27 cellular contexts compared by ENCODE assay signal in the genomic region with DNA sequence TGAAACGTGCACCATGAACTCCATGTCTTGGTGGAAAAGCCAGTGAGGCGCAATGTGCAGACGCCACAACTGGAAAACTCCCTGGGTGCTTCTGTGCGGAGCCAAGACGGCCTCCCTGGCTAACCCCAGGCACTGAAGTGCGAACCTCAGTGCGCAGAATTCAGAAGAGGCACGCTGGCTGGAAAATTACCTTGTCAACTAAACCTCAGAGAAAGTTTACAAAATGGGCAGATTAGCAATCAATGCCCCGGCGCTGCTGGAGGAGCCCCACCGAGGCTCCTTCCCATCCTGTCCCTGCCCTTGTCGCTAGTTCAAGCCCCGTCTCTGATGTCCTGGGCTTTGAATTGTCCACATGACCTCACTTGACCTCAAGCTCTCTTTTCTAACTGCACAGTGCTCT. TPM values are rescaled to one million over a fixed set of nuclear protein-coding genes. Genes with fewer than 3 reads are reported as not detected.
"Had no signal": no experiment of that assay in that cellular context is flagged by ENCODE, and none has a peak within 500 bp of the region (broad histone marks: within the 10 kb centered on the region; RNA-seq: fewer than 3 reads in every experiment).

No MANE protein-coding gene starts in this region.

- H3K27me3 Mint-ChIP-seq: type B pancreatic cell had no signal

- H3K36me3 Mint-ChIP-seq: activated naive CD4-positive, alpha-beta T cell treated with anti-CD3 and anti-CD28 coated beads, Interleukin-2, amount 50 U/mL, for 72 hours; stimulated activated effector memory CD8-positive, alpha-beta T cell treated with anti-CD3 and anti-CD28 coated beads, Interleukin-12 subunit alpha, Interleukin-12 subunit beta, amount 100 ng/mL, for 72 hours; type B pancreatic cell; WTC11 had no signal

- H3K9me3 Mint-ChIP-seq: activated CD4-positive, alpha-beta memory T cell treated with anti-CD3 and anti-CD28 coated beads, Interleukin-2, amount 10 ng/mL, durations not matched to agents 7 days and 5 days; activated CD4-positive, alpha-beta T cell treated with anti-CD3 and anti-CD28 coated beads, Interleukin-2, amount 10 ng/mL, durations not matched to agents 7 days and 5 days; activated T-helper 2 cell treated with anti-CD3 and anti-CD28 coated beads, Interferon-gamma antibody, Interleukin-2, Interleukin-4, amounts not matched to agents 10 μg/mL and 5 μg/mL and 100 μg/mL, durations not matched to agents 14 hours and 24 hours and 36 hours; neural crest cell; stimulated activated effector memory CD8-positive, alpha-beta T cell treated with anti-CD3 and anti-CD28 coated beads, Interleukin-12 subunit alpha, Interleukin-12 subunit beta, amount 100 ng/mL, for 72 hours; stimulated activated naive CD8-positive, alpha-beta T cell treated with anti-CD3 and anti-CD28 coated beads, Interleukin-15, Interleukin-2, amounts not matched to agents 100 ng/mL and 50 ng/mL, for 24 hours; type B pancreatic cell; WTC11 had no signal

- H3K4me3 ChIP-seq: ascending aorta, gastrocnemius medialis, mucosa of descending colon, prostate gland, skin epidermis, uterus had no signal

- H3K9me3 ChIP-seq: ascending aorta, gastrocnemius medialis, mucosa of descending colon, prostate gland, uterus had no signal

- H3K27ac ChIP-seq: ascending aorta, brain microvascular endothelial cell, prostate gland, uterus had no signal

- H3K36me3 ChIP-seq: ascending aorta, brain microvascular endothelial cell, gastrocnemius medialis, prostate gland, uterus had no signal

- H3K4me3 Mint-ChIP-seq: activated CD4-positive, alpha-beta memory T cell treated with anti-CD3 and anti-CD28 coated beads, Interleukin-2, amount 10 ng/mL, durations not matched to agents 7 days and 5 days; activated CD4-positive, alpha-beta T cell treated with anti-CD3 and anti-CD28 coated beads, Interleukin-2, amount 10 ng/mL, durations not matched to agents 7 days and 5 days; neural crest cell; stimulated activated effector memory CD8-positive, alpha-beta T cell treated with anti-CD3 and anti-CD28 coated beads, Interleukin-12 subunit alpha, Interleukin-12 subunit beta, amount 100 ng/mL, for 72 hours; stimulated activated naive CD8-positive, alpha-beta T cell treated with anti-CD3 and anti-CD28 coated beads, Interleukin-15, Interleukin-2, amounts not matched to agents 100 ng/mL and 50 ng/mL, for 24 hours; T-helper 17 cell; type B pancreatic cell; WTC11 had no signal

- DNase-seq: activated CD4-positive, alpha-beta memory T cell treated with anti-CD3 and anti-CD28 coated beads, Interleukin-2, amount 10 ng/mL, durations not matched to agents 7 days and 5 days; activated CD4-positive, alpha-beta T cell treated with anti-CD3 and anti-CD28 coated beads for 1 hour; activated CD4-positive, alpha-beta T cell treated with anti-CD3 and anti-CD28 coated beads, Interleukin-2, amount 10 ng/mL, durations not matched to agents 7 days and 5 days; central memory CD4-positive, alpha-beta T cell; effector CD8-positive, alpha-beta T cell; erythroblast; gastrocnemius medialis; glutamatergic neuron; left cardiac atrium; left ventricle myocardium superior; mucosa of descending colon; retina; stimulated activated CD4-positive, alpha-beta T cell treated with anti-CD3 and anti-CD28 coated beads, Interleukin-12 subunit alpha, Interleukin-12 subunit beta, amount 100 ng/mL, for 4 hours; stimulated activated CD4-positive, alpha-beta T cell treated with anti-CD3 and anti-CD28 coated beads, Interleukin-4, amount 100 ng/mL, for 1 hour; T-helper 17 cell; uterus had no signal

- H3K4me1 ChIP-seq: ascending aorta, prostate gland, uterus had no signal

- H3K27ac Mint-ChIP-seq: activated CD4-positive, alpha-beta memory T cell treated with anti-CD3 and anti-CD28 coated beads, Interleukin-2, amount 10 ng/mL, durations not matched to agents 7 days and 5 days; activated CD4-positive, alpha-beta T cell treated with anti-CD3 and anti-CD28 coated beads, Interleukin-2, amount 10 ng/mL, durations not matched to agents 7 days and 5 days; activated naive CD4-positive, alpha-beta T cell treated with anti-CD3 and anti-CD28 coated beads, Interleukin-2, amount 50 U/mL, for 72 hours; activated T-helper 2 cell treated with anti-CD3 and anti-CD28 coated beads, Interferon-gamma antibody, Interleukin-2, Interleukin-4, amounts not matched to agents 10 μg/mL and 5 μg/mL and 100 μg/mL, durations not matched to agents 14 hours and 24 hours and 36 hours; stimulated activated effector memory CD8-positive, alpha-beta T cell treated with anti-CD3 and anti-CD28 coated beads, Interleukin-12 subunit alpha, Interleukin-12 subunit beta, amount 100 ng/mL, for 72 hours; stimulated activated naive CD8-positive, alpha-beta T cell treated with anti-CD3 and anti-CD28 coated beads, Interleukin-15, Interleukin-2, amounts not matched to agents 100 ng/mL and 50 ng/mL, for 24 hours; T-helper 17 cell; type B pancreatic cell; WTC11 had no signal

- H3K4me1 Mint-ChIP-seq: activated CD4-positive, alpha-beta T cell treated with anti-CD3 and anti-CD28 coated beads, Interleukin-2, amount 10 ng/mL, durations not matched to agents 7 days and 5 days had no signal

- H3K27me3 ChIP-seq: ascending aorta, brain microvascular endothelial cell, gastrocnemius medialis, uterus had no signal

- ATAC-seq: activated naive CD4-positive, alpha-beta T cell treated with anti-CD3 and anti-CD28 coated beads, Interleukin-2, amount 50 U/mL, for 72 hours; left cardiac atrium; left ventricle myocardium superior; mucosa of descending colon; stimulated activated effector memory CD8-positive, alpha-beta T cell treated with anti-CD3 and anti-CD28 coated beads, Interleukin-12 subunit alpha, Interleukin-12 subunit beta, amount 100 ng/mL, for 72 hours; T-helper 17 cell; WTC11 had no signal

RNA-seq across cellular contexts. Expression of gene SNORC, which starts 22.2 kb away (rescaled TPM):
- total RNA-seq: ascending aorta had no signal
